ENCODE assay signal across 7 cellular contexts in genomic region chr11:126924381-126924780, GRCh38.
"Had no signal": no experiment of that assay in that cellular context is flagged by ENCODE, and none has a peak within 500 bp of the region (broad histone marks: within the 10 kb centered on the region; RNA-seq: fewer than 3 reads in every experiment).

No MANE protein-coding gene starts in this region.

- ATAC-seq: GM23338, HCT116, HepG2 had no signal

- H3K36me3 ChIP-seq: HAP-1 had no signal

- H3K9me3 ChIP-seq: HAP-1 had no signal

- H2AFZ ChIP-seq: GM23338 had no signal

- H3K27ac ChIP-seq: HL-60 had no signal

- DNase-seq: HFFc6, KBM-7 had no signal

- H3K4me1 ChIP-seq: HAP-1 had no signal

- H3K4me2 ChIP-seq: GM23338 had no signal

- H3K4me3 ChIP-seq: GM23338, HAP-1 had no signal
